In genomic region chr2:196108604-196109003, GRCh38 we compare ENCODE assay signal across 32 cellular contexts. TPM values are rescaled to one million over a fixed set of nuclear protein-coding genes. Genes with fewer than 3 reads are reported as not detected.
"Had no signal": no experiment of that assay in that cellular context is flagged by ENCODE, and none has a peak within 500 bp of the region (broad histone marks: within the 10 kb centered on the region; RNA-seq: fewer than 3 reads in every experiment).

No MANE protein-coding gene starts in this region.

- H3K27me3 Mint-ChIP-seq: activated CD4-positive, alpha-beta T cell treated with anti-CD3 and anti-CD28 coated beads for 36 hours; activated CD4-positive, alpha-beta T cell treated with anti-CD3 and anti-CD28 coated beads, Interleukin-2, amount 10 ng/mL, durations not matched to agents 7 days and 5 days; activated naive CD4-positive, alpha-beta T cell treated with anti-CD3 and anti-CD28 coated beads, Interleukin-2, amount 10 ng/mL, durations not matched to agents 7 days and 5 days; activated naive CD8-positive, alpha-beta T cell; activated naive CD8-positive, alpha-beta T cell treated with anti-CD3 and anti-CD28 coated beads, Interleukin-2, amount 50 U/mL, for 24 hours had no signal

- H3K4me3 Mint-ChIP-seq: activated CD4-positive, alpha-beta T cell treated with anti-CD3 and anti-CD28 coated beads for 36 hours; activated CD4-positive, alpha-beta T cell treated with anti-CD3 and anti-CD28 coated beads, Interleukin-2, amount 10 ng/mL, durations not matched to agents 7 days and 5 days; activated naive CD4-positive, alpha-beta T cell treated with anti-CD3 and anti-CD28 coated beads, Interleukin-2, amount 10 ng/mL, durations not matched to agents 7 days and 5 days; activated naive CD8-positive, alpha-beta T cell; activated naive CD8-positive, alpha-beta T cell treated with anti-CD3 and anti-CD28 coated beads, Interleukin-2, amount 50 U/mL, for 24 hours; activated T-cell treated with anti-CD3 and anti-CD28 coated beads, Interleukin-2, amount 50 U/mL, for 4 hours; activated T-helper 1 cell treated with anti-CD3 and anti-CD28 coated beads, Interleukin-12 subunit alpha, Interleukin-12 subunit beta, Interleukin-2, Interleukin-4 antibody, amounts not matched to agents 30 ng/mL and 10 ng/mL and 1 ng/mL, durations not matched to agents 14 hours and 24 hours and 36 hours had no signal

- H3K9me3 ChIP-seq: SJCRH30 had no signal

- H3K9me3 Mint-ChIP-seq: activated naive CD4-positive, alpha-beta T cell treated with anti-CD3 and anti-CD28 coated beads, Interleukin-2, amount 10 ng/mL, durations not matched to agents 7 days and 5 days; activated T-cell treated with anti-CD3 and anti-CD28 coated beads, Interleukin-2, amount 50 U/mL, for 4 hours; activated T-helper 1 cell treated with anti-CD3 and anti-CD28 coated beads, Interleukin-12 subunit alpha, Interleukin-12 subunit beta, Interleukin-2, Interleukin-4 antibody, amounts not matched to agents 30 ng/mL and 10 ng/mL and 1 ng/mL, durations not matched to agents 14 hours and 24 hours and 36 hours had no signal

- ATAC-seq: activated CD4-positive, alpha-beta T cell treated with anti-CD3 and anti-CD28 coated beads for 36 hours; activated CD4-positive, CD25-positive, alpha-beta regulatory T cell treated with anti-CD3 and anti-CD28 coated beads, Interleukin-2, amount 50 U/mL, for 24 hours; activated naive CD8-positive, alpha-beta T cell treated with anti-CD3 and anti-CD28 coated beads, Interleukin-2, amount 50 U/mL, for 24 hours; activated T-cell treated with anti-CD3 and anti-CD28 coated beads, Interleukin-2, amount 50 U/mL, for 4 hours had no signal

- H3K27ac Mint-ChIP-seq: activated CD4-positive, alpha-beta T cell treated with anti-CD3 and anti-CD28 coated beads for 36 hours; activated CD4-positive, alpha-beta T cell treated with anti-CD3 and anti-CD28 coated beads, Interleukin-2, amount 10 ng/mL, durations not matched to agents 7 days and 5 days; activated naive CD4-positive, alpha-beta T cell treated with anti-CD3 and anti-CD28 coated beads, Interleukin-2, amount 10 ng/mL, durations not matched to agents 7 days and 5 days; activated naive CD8-positive, alpha-beta T cell; activated naive CD8-positive, alpha-beta T cell treated with anti-CD3 and anti-CD28 coated beads, Interleukin-2, amount 50 U/mL, for 24 hours; activated T-helper 1 cell treated with anti-CD3 and anti-CD28 coated beads, Interleukin-12 subunit alpha, Interleukin-12 subunit beta, Interleukin-2, Interleukin-4 antibody, amounts not matched to agents 30 ng/mL and 10 ng/mL and 1 ng/mL, durations not matched to agents 14 hours and 24 hours and 36 hours had no signal

- H3K36me3 Mint-ChIP-seq: activated naive CD4-positive, alpha-beta T cell treated with anti-CD3 and anti-CD28 coated beads, Interleukin-2, amount 10 ng/mL, durations not matched to agents 7 days and 5 days; activated naive CD8-positive, alpha-beta T cell had no signal

- H3K36me3 ChIP-seq: brain microvascular endothelial cell, SJCRH30, WERI-Rb-1 had no signal

- H3K4me3 ChIP-seq: SJCRH30, SK-N-MC had no signal

- DNase-seq: activated CD4-positive, alpha-beta T cell treated with anti-CD3 and anti-CD28 coated beads for 36 hours; activated CD4-positive, alpha-beta T cell treated with anti-CD3 and anti-CD28 coated beads, Interleukin-2, amount 10 ng/mL, durations not matched to agents 7 days and 5 days; activated CD4-positive, alpha-beta T cell treated with anti-CD3 and anti-CD28 coated beads, Interleukin-2, amount 50 U/mL, for 48 hours; activated CD8-positive, alpha-beta memory T cell treated with anti-CD3 and anti-CD28 coated beads, Interleukin-2, amount 50 U/mL, for 4 hours; activated effector memory CD4-positive, alpha-beta T cell treated with Interleukin-2 at 50 U/mL for 16 hours; activated naive CD4-positive, alpha-beta T cell treated with anti-CD3 and anti-CD28 coated beads, Interleukin-2, amount 10 ng/mL, durations not matched to agents 7 days and 5 days; activated naive CD8-positive, alpha-beta T cell treated with anti-CD3 and anti-CD28 coated beads, Interleukin-2, amount 50 U/mL, for 24 hours; activated T-cell treated with anti-CD3 and anti-CD28 coated beads for 4 hours; activated T-cell treated with anti-CD3 and anti-CD28 coated beads, Interleukin-2, amount 50 U/mL, for 4 hours; anterior cingulate cortex; brain microvascular endothelial cell; central memory CD4-positive, alpha-beta T cell; MM.1S; MV-4-11; NCI-H1092; NCI-H1436 treated with DMSO at 0.1 percent for 48 hours; NCI-H1694 treated with DMSO at 0.1 percent for 48 hours; NCI-H2029; NCI-H2171; NCI-H510A; NCI-H526; NCI-H748 treated with DMSO at 0.1 percent for 48 hours; OCI-M1; Right ventricle myocardium superior; SJCRH30; T1000; WERI-Rb-1 had no signal

- H3K27ac ChIP-seq: brain microvascular endothelial cell, KMS-11, SJCRH30, SK-N-MC, WERI-Rb-1 had no signal

- H3K27me3 ChIP-seq: brain microvascular endothelial cell, SJCRH30 had no signal

RNA-seq across cellular contexts. Expression of gene DNAH7, which starts 40.0 kb away (rescaled TPM):
- total RNA-seq: activated CD4-positive, alpha-beta T cell treated with anti-CD3 and anti-CD28 coated beads for 36 hours; activated T-helper 1 cell treated with anti-CD3 and anti-CD28 coated beads, Interleukin-12 subunit alpha, Interleukin-12 subunit beta, Interleukin-2, Interleukin-4 antibody, amounts not matched to agents 30 ng/mL and 10 ng/mL and 1 ng/mL, durations not matched to agents 14 hours and 24 hours and 36 hours had no signal
